Comparison of ENCODE assay signal across 2 cellular contexts in genomic region chr2:121043827-121044222, GRCh38.
TF ChIP-seq lines count a peak whose summit lies in the region.

No MANE protein-coding gene starts in this region.

TF ChIP-seq in SK-N-SH treated with all-trans-retinoic acid at 6 μM for 48 hours, 23 proteins besides CTCF, POLR2A, EP300 and RAD21 (continued from another document):
- TF ChIP-seq, protein P1, sequence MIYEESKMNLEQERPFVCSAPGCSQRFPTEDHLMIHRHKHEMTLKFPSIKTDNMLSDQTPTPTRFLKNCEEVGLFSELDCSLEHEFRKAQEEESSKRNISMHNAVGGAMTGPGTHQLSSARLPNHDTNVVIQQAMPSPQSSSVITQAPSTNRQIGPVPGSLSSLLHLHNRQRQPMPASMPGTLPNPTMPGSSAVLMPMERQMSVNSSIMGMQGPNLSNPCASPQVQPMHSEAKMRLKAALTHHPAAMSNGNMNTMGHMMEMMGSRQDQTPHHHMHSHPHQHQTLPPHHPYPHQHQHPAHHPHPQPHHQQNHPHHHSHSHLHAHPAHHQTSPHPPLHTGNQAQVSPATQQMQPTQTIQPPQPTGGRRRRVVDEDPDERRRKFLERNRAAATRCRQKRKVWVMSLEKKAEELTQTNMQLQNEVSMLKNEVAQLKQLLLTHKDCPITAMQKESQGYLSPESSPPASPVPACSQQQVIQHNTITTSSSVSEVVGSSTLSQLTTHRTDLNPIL (CRISPR knock-in tag; IDR thresholded peaks at IDR 0.05; ENCODE audit: low read depth) = no peak
- TF ChIP-seq TOX (CRISPR knock-in tag; IDR thresholded peaks at IDR 0.05; ENCODE audit: borderline replicate concordance) = no peak
- no peak for TF ChIP-seq POU6F1 (CRISPR knock-in tag; IDR thresholded peaks at IDR 0.05; ENCODE audit: borderline replicate concordance, low read depth)
- TF ChIP-seq OSR1 (CRISPR knock-in tag; IDR thresholded peaks at IDR 0.05) = no peak
- TF ChIP-seq ISL1 (CRISPR knock-in tag; IDR thresholded peaks at IDR 0.05) = no peak
- no peak for TF ChIP-seq ZNF8 (CRISPR knock-in tag; IDR thresholded peaks at IDR 0.05)
- TF ChIP-seq, protein P2, sequence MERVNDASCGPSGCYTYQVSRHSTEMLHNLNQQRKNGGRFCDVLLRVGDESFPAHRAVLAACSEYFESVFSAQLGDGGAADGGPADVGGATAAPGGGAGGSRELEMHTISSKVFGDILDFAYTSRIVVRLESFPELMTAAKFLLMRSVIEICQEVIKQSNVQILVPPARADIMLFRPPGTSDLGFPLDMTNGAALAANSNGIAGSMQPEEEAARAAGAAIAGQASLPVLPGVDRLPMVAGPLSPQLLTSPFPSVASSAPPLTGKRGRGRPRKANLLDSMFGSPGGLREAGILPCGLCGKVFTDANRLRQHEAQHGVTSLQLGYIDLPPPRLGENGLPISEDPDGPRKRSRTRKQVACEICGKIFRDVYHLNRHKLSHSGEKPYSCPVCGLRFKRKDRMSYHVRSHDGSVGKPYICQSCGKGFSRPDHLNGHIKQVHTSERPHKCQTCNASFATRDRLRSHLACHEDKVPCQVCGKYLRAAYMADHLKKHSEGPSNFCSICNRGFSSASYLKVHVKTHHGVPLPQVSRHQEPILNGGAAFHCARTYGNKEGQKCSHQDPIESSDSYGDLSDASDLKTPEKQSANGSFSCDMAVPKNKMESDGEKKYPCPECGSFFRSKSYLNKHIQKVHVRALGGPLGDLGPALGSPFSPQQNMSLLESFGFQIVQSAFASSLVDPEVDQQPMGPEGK (CRISPR knock-in tag; IDR thresholded peaks at IDR 0.05; ENCODE audit: borderline replicate concordance) = no peak
- TF ChIP-seq ZFP30 (CRISPR knock-in tag; IDR thresholded peaks at IDR 0.05) = no peak
- no peak for TF ChIP-seq ZFP3 (CRISPR knock-in tag; IDR thresholded peaks at IDR 0.05)
- TF ChIP-seq SNAI2 (CRISPR knock-in tag; IDR thresholded peaks at IDR 0.05) = no peak
- TF ChIP-seq CSDC2 (CRISPR knock-in tag; IDR thresholded peaks at IDR 0.05) = no peak
- TF ChIP-seq ESRRG (CRISPR knock-in tag; IDR thresholded peaks at IDR 0.05) = no peak

TF ChIP-seq in SK-N-SH, 30 proteins besides CTCF, POLR2A, EP300 and RAD21 (continued from another document):
- no peak for TF ChIP-seq ZBTB33 (IDR thresholded peaks at IDR 0.05; ENCODE audit: borderline replicate concordance, low read depth)
- TF ChIP-seq REST (IDR thresholded peaks at IDR 0.05; ENCODE audit: low read depth, low read length) = no peak
- no peak for TF ChIP-seq IRF3 (IDR thresholded peaks at IDR 0.05; ENCODE audit: low read depth, low read length)
- no peak for TF ChIP-seq TAF1 (IDR thresholded peaks at IDR 0.05; ENCODE audit: borderline replicate concordance, low read depth, low read length)
- TF ChIP-seq JUND (IDR thresholded peaks at IDR 0.05) = no peak
